ENCODE assay signal across 19 cellular contexts in genomic region chr6:97177905-97178304, GRCh38.
DNase-seq lines count a peak whose midpoint lies in the region; ATAC-seq and TF ChIP-seq lines count a peak whose summit lies in the region.
"Had no signal": no experiment of that assay in that cellular context is flagged by ENCODE, and none has a peak within 500 bp of the region (broad histone marks: within the 10 kb centered on the region; RNA-seq: fewer than 3 reads in every experiment).

No MANE protein-coding gene starts in this region.

- H3K36me3 ChIP-seq in brain microvascular endothelial cell (replicated peaks) (no peaks in the 10 kb centered on the region), left lung (no peaks in the 10 kb centered on the region)
- H3K36me3 ChIP-seq: Peyer's patch had no signal

- peaks cover 0 to 3% of the 10 kb centered on the region in 2 donors for H3K4me1 ChIP-seq in left lung
- H3K4me1 ChIP-seq: Peyer's patch had no signal

- H3K4me3 ChIP-seq in brain microvascular endothelial cell (ENCODE audit: low read depth, low read length) (no peak overlapping the region), left lung (no peak overlapping the region)
- H3K4me3 ChIP-seq: GM12878, Peyer's patch had no signal

- H3K27ac ChIP-seq in brain microvascular endothelial cell = no peak overlapping the region
- no peak overlapping the region for H3K27ac ChIP-seq in left lung
- H3K27ac ChIP-seq: KMS-11, Peyer's patch had no signal

- TF ChIP-seq CTCF in brain microvascular endothelial cell (IDR thresholded peaks at IDR 0.05; ENCODE audit: low read depth, low read length, missing control alignments) = no peak
- TF ChIP-seq CTCF in left lung (IDR thresholded peaks at IDR 0.05) = no peak
- TF ChIP-seq CTCF in GM13976 (IDR thresholded peaks at IDR 0.05; ENCODE audit: borderline replicate concordance, control extremely low read depth, extremely low read depth, insufficient read depth, missing control alignments) = no peak

- in situ Hi-C loops in brain microvascular endothelial cell (cut with HindIII; ENCODE audit: low pct_ligation_motif_present, low sequenced_read_pairs) (no loop called here), GM13976 (cut with MboI; ENCODE audit: low sequenced_read_pairs, unreplicated experiment) (no loop called here)

- intact Hi-C loops in left lung (cut with DNase I) = no loop called here

- H3K27me3 ChIP-seq in brain microvascular endothelial cell (replicated peaks) = no peaks in the 10 kb centered on the region
- H3K27me3 ChIP-seq in left lung = no peaks in the 10 kb centered on the region
- H3K27me3 ChIP-seq: Peyer's patch had no signal

- peak; percentile 24 for DNase-seq in LHCN-M2 (ENCODE audit: low read depth)
- DNase-seq in brain microvascular endothelial cell = peak; percentile 34
- DNase-seq in left lung = no peak
- no peak for DNase-seq in GM13976 (ENCODE audit: low spot score)
- DNase-seq in NCI-H2081 treated with DMSO at 0.1 percent for 48 hours (lab: John Stamatoyannopoulos, UW) = no peak
- DNase-seq: CD4-positive, alpha-beta memory T cell; DMS79 treated with DMSO at 0.1 percent for 48 hours; NCI-H1092; NCI-H146; NCI-H2107; NCI-H2227 treated with DMSO at 0.1 percent for 48 hours; NCI-H524 treated with DMSO at 0.1 percent for 48 hours; Peyer's patch; Right ventricle myocardium superior had no signal

- no peaks in the 10 kb centered on the region for H3K9me3 ChIP-seq in left lung
- H3K9me3 ChIP-seq: Peyer's patch had no signal

- ATAC-seq in left lung (peak; percentile 30), GM19324 (IDR thresholded peaks at IDR 0.05; ENCODE audit: low FRiP score, unreplicated experiment) (no peak), GM19452 (IDR thresholded peaks at IDR 0.05; ENCODE audit: unreplicated experiment) (no peak)
- ATAC-seq: GM12878, SK-N-SH treated with all-trans-retinoic acid at 6 μM for 48 hours had no signal

Comparison
In these comparisons a context has a peak if more than half of its experiments do, and no peak if none do; other contexts are left out.
1. DNase-seq: peak in LHCN-M2 (single experiment) and brain microvascular endothelial cell (single experiment); none in left lung (0 of 2), GM13976 (single experiment) and NCI-H2081 treated with DMSO at 0.1 percent for 48 hours (single experiment).